Comparison of ENCODE assay signal across 2 cellular contexts in the genomic region with DNA sequence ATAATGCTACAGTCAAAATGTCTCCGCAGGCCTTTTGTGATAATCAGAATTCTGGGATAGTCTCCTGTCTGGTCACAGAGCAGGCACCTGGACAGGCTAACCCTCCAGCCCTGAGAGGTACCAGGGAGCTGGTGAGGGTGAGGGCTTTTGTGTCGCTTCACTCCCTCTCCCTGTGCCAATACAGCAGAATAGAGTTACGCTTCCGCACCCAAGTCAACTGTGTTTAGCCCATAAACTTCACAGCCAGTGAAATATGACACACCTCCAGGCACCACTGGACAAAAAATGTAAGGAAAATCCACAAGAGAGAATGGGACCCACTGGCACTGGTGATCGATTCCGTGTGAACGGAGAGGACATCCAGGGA.
TF ChIP-seq lines count a peak whose summit lies in the region.

No MANE protein-coding gene starts in this region.

TF ChIP-seq in SK-N-SH, 30 proteins besides CTCF, POLR2A, EP300 and RAD21:
- TF ChIP-seq, protein P1, sequence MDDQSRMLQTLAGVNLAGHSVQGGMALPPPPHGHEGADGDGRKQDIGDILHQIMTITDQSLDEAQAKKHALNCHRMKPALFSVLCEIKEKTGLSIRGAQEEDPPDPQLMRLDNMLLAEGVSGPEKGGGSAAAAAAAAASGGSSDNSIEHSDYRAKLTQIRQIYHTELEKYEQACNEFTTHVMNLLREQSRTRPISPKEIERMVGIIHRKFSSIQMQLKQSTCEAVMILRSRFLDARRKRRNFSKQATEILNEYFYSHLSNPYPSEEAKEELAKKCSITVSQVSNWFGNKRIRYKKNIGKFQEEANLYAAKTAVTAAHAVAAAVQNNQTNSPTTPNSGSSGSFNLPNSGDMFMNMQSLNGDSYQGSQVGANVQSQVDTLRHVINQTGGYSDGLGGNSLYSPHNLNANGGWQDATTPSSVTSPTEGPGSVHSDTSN (IDR thresholded peaks at IDR 0.05): no peak

TF ChIP-seq in SK-N-SH treated with all-trans-retinoic acid at 6 μM for 48 hours, 23 proteins besides CTCF, POLR2A, EP300 and RAD21:
- TF ChIP-seq SNAI2 (CRISPR knock-in tag; IDR thresholded peaks at IDR 0.05): no peak
- no peak for TF ChIP-seq TOX (CRISPR knock-in tag; IDR thresholded peaks at IDR 0.05; ENCODE audit: borderline replicate concordance)
- TF ChIP-seq ZFP3 (CRISPR knock-in tag; IDR thresholded peaks at IDR 0.05): no peak
- no peak for TF ChIP-seq ZFP30 (CRISPR knock-in tag; IDR thresholded peaks at IDR 0.05)
- no peak for TF ChIP-seq ZNF8 (CRISPR knock-in tag; IDR thresholded peaks at IDR 0.05)
- TF ChIP-seq OSR1 (CRISPR knock-in tag; IDR thresholded peaks at IDR 0.05): no peak
- no peak for TF ChIP-seq ZNF70 (CRISPR knock-in tag; IDR thresholded peaks at IDR 0.05)
- TF ChIP-seq ZC3H10 (CRISPR knock-in tag; IDR thresholded peaks at IDR 0.05): no peak
- TF ChIP-seq TCF4 (CRISPR knock-in tag; IDR thresholded peaks at IDR 0.05; ENCODE audit: borderline replicate concordance): no peak
- no peak for TF ChIP-seq GLIS3 (CRISPR knock-in tag; IDR thresholded peaks at IDR 0.05)
- TF ChIP-seq ARNTL (CRISPR knock-in tag; IDR thresholded peaks at IDR 0.05; ENCODE audit: borderline replicate concordance, low read depth): no peak
- TF ChIP-seq, protein P2, sequence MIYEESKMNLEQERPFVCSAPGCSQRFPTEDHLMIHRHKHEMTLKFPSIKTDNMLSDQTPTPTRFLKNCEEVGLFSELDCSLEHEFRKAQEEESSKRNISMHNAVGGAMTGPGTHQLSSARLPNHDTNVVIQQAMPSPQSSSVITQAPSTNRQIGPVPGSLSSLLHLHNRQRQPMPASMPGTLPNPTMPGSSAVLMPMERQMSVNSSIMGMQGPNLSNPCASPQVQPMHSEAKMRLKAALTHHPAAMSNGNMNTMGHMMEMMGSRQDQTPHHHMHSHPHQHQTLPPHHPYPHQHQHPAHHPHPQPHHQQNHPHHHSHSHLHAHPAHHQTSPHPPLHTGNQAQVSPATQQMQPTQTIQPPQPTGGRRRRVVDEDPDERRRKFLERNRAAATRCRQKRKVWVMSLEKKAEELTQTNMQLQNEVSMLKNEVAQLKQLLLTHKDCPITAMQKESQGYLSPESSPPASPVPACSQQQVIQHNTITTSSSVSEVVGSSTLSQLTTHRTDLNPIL (CRISPR knock-in tag; IDR thresholded peaks at IDR 0.05; ENCODE audit: low read depth): no peak
- TF ChIP-seq ZNF565 (CRISPR knock-in tag; conservative IDR thresholded peaks at IDR 0.05; ENCODE audit: low read depth): no peak
- no peak for TF ChIP-seq CSDC2 (CRISPR knock-in tag; IDR thresholded peaks at IDR 0.05)
- no peak for TF ChIP-seq RARB (CRISPR knock-in tag; IDR thresholded peaks at IDR 0.05)
- TF ChIP-seq, protein P3, sequence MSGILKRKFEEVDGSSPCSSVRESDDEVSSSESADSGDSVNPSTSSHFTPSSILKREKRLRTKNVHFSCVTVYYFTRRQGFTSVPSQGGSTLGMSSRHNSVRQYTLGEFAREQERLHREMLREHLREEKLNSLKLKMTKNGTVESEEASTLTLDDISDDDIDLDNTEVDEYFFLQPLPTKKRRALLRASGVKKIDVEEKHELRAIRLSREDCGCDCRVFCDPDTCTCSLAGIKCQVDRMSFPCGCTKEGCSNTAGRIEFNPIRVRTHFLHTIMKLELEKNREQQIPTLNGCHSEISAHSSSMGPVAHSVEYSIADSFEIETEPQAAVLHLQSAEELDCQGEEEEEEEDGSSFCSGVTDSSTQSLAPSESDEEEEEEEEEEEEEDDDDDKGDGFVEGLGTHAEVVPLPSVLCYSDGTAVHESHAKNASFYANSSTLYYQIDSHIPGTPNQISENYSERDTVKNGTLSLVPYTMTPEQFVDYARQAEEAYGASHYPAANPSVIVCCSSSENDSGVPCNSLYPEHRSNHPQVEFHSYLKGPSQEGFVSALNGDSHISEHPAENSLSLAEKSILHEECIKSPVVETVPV (CRISPR knock-in tag; IDR thresholded peaks at IDR 0.05): no peak
TF ChIP-seq in SK-N-SH treated with all-trans-retinoic acid at 6 μM for 48 hours: peak in this region for 0.
